In the genomic region with DNA sequence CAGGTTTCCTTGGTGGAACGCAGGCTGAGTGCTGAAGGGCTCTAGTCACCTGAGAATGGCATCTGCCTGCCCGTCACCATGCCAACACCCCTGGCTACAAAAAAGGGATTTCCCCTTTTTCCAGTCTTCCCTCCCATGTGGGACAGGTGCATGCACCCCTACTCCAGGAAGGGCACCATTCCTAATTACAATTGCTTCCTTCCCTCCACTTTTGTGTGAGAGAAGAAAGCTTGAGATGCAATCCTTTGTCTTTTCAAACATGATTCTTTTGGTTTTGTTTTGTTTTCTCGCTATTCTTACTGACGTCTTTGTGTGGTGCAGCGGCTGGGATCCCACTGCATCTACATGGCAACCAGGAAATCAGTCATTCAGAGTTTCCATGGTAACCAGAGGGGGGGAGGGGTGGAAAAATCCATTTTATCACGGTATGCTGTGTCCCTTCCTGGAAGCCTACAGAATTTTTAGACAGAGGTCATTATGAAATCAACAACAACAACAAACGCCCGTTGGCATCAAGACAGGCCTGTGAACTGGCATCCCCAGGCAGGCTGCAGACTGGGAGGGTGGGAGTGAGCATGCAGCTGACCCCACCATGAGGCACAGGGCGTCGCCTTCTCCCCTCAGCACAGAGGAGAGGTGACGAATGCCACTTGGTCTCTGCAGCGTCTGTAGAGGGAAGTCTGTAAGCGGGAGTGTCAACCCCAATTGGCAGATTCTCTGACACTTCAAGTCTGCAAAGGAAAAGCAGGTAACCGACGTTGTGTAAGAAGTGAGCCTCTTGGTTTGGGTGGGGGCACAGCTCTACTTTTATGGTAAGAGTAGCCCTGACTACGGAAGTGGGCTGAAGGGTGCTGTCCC, we compare ENCODE assay signal across 8 cellular contexts.
DNase-seq lines count a peak whose midpoint lies in the region; ATAC-seq and TF ChIP-seq lines count a peak whose summit lies in the region.

No MANE protein-coding gene starts in this region.

- ATAC-seq in GM21526 (IDR thresholded peaks at IDR 0.05; ENCODE audit: low FRiP score, unreplicated experiment): peak; percentile 77

- peaks cover 7% of the 10 kb centered on the region for H3K36me3 ChIP-seq in DOHH2 (ENCODE audit: control insufficient read depth, low read length)

- peaks cover 27% of the 10 kb centered on the region for H3K4me1 ChIP-seq in DOHH2 (ENCODE audit: control insufficient read depth, low read length)

- H3K79me2 ChIP-seq in DOHH2 (ENCODE audit: control insufficient read depth, low read length): no peaks in the 10 kb centered on the region

- H3F3A ChIP-seq in DOHH2 (ENCODE audit: control insufficient read depth, insufficient read depth): no peaks in the 10 kb centered on the region

- peak overlapping the region; percentile 31 for H3K27ac ChIP-seq in DOHH2 (ENCODE audit: low read depth, low read length)

- no peaks in the 10 kb centered on the region for H3K9me2 ChIP-seq in DOHH2 (replicated peaks; ENCODE audit: control insufficient read depth, low read length)

- H3K9me3 ChIP-seq in DOHH2 (ENCODE audit: control insufficient read depth, insufficient read depth, low read length): peaks cover 6% of the 10 kb centered on the region; the same call in 1 of the 2 replicates

- no peak for TF ChIP-seq CTCF in DOHH2 (IDR thresholded peaks at IDR 0.05; ENCODE audit: low read depth, low read length, poor library complexity, severe bottlenecking)
- TF ChIP-seq CTCF in astrocyte of the cerebellum (IDR thresholded peaks at IDR 0.05; ENCODE audit: low read depth, low read length, missing control alignments): no peak

- peak; percentile 100 for DNase-seq in Kasumi-1 (lab: John Stamatoyannopoulos, UW)
- peak; percentile 88 for DNase-seq in T-helper 22 cell (ENCODE audit: low read depth)
- peak; percentile 28 for DNase-seq in astrocyte of the cerebellum (ENCODE audit: low read depth)
- peak; percentile 74 for DNase-seq in iris pigment epithelial cell (ENCODE audit: low read depth)
- DNase-seq in stimulated activated CD4-positive, alpha-beta T cell treated with anti-CD3 and anti-CD28 coated beads, Interleukin-12 subunit alpha, Interleukin-12 subunit beta, amount 100 ng/mL, for 48 hours (ENCODE audit: low read depth in 2 of 3, low spot score in 1 of 3): peak; percentile 75 to 95 (median 77)
- DNase-seq in cortex of kidney (lab: John Stamatoyannopoulos, UW): no peak

- H4K20me1 ChIP-seq in DOHH2 (ENCODE audit: control insufficient read depth, insufficient read depth, low read depth, low read length): no peaks in the 10 kb centered on the region

- in situ Hi-C loops in astrocyte of the cerebellum (cut with HindIII; ENCODE audit: low sequenced_read_pairs): no loop called here

- peak overlapping the region; percentile 82 for H3K4me2 ChIP-seq in DOHH2 (ENCODE audit: low read length)

- no peaks in the 10 kb centered on the region for H3K27me3 ChIP-seq in DOHH2 (ENCODE audit: control insufficient read depth, low read length)

- peak overlapping the region; percentile 69 for H3K4me3 ChIP-seq in DOHH2 (ENCODE audit: low read length)
- no peak overlapping the region for H3K4me3 ChIP-seq in astrocyte of the cerebellum (ENCODE audit: low read depth, low read length)
